ENCODE assay signal across 8 cellular contexts in the genomic region with DNA sequence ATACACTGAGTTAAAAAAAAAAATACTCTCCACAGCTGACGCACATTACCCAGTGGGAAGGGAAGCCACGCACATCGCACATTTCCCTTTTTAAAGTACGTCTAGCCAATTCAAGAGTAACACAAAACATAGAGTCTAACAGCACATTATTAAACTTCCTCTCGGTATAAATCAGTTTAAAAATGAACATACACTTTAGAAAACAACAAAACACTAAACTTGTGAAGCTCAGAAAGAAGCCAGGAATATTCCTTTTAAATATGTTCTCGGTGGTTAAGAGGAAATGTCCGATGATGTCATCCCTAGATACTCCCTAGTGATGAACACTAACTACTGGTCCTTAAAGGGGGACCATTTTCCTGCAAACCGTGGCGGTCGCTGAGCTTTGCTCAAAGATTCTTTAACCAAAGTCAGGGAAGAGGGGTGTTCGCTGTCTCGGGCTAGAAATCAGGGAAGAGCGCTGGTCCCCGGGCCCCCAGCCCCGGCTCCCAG. TPM values are rescaled to one million over a fixed set of nuclear protein-coding genes. Genes with fewer than 3 reads are reported as not detected.
DNase-seq lines count a peak whose midpoint lies in the region; ATAC-seq, FAIRE-seq and TF ChIP-seq lines count a peak whose summit lies in the region.

No MANE protein-coding gene starts in this region.

- TF ChIP-seq POLR2A in A549 (IDR thresholded peaks at IDR 0.05; ENCODE audit: low read length): no peak

- peak overlapping the region; percentile 70 for H3K4me2 ChIP-seq in A549

- 0% methylated on average over 10 of the region's 15 CpGs for WGBS in A549 (ENCODE audit: missing lambda C conversion rate)

- H3K36me3 ChIP-seq in neuron (ENCODE audit: insufficient read depth, low read length): peaks cover 6% of the 10 kb centered on the region

- peak; percentile 8 to 48 for DNase-seq in A549 (ENCODE audit: low read depth in 1 of 2, low spot score in 1 of 2)
- peak; percentile 48 for DNase-seq in GM12865 (ENCODE audit: low read depth)
- DNase-seq in NCI-H1105 treated with DMSO at 0.1 percent for 48 hours (lab: John Stamatoyannopoulos, UW): peak; percentile 34
- peak; percentile 12 for DNase-seq in activated CD4-positive, alpha-beta memory T cell treated with anti-CD3 and anti-CD28 coated beads for 36 hours
- peak; percentile 28 to 68 for DNase-seq in foreskin fibroblast
- no peak for DNase-seq in cortex of kidney (lab: John Stamatoyannopoulos, UW)

- peaks cover 6% of the 10 kb centered on the region for H3K27me3 Mint-ChIP-seq in activated CD4-positive, alpha-beta memory T cell treated with anti-CD3 and anti-CD28 coated beads for 36 hours

- peak overlapping the region; percentile 84 for H3K4me3 ChIP-seq in A549
- H3K4me3 ChIP-seq in GM12865 (ENCODE audit: low read depth, low read length): peak overlapping the region; percentile 75
- H3K4me3 ChIP-seq in foreskin fibroblast (ENCODE audit: low read depth in 1 of 2, low read length in 2 of 2): peak overlapping the region; percentile 58 to 61
- H3K4me3 ChIP-seq in neuron (ENCODE audit: low read length): peak overlapping the region; percentile 83

- ATAC-seq in A549: peak; percentile 85 to 86
- ATAC-seq in HG02642 (IDR thresholded peaks at IDR 0.05; ENCODE audit: poor library complexity, unreplicated experiment): peak; percentile 68

- H3K36me3 Mint-ChIP-seq in activated CD4-positive, alpha-beta memory T cell treated with anti-CD3 and anti-CD28 coated beads for 36 hours: peaks cover 7% of the 10 kb centered on the region

- H3K27ac ChIP-seq in A549: peak overlapping the region; percentile 94 to 100

- peak overlapping the region; percentile 96 for H2AFZ ChIP-seq in neuron (ENCODE audit: low read depth, low read length)

- peaks cover 11% of the 10 kb centered on the region; the same call in 2 of the 3 replicates for H3K4me1 ChIP-seq in A549
- H3K4me1 ChIP-seq in neuron (ENCODE audit: insufficient read depth, low read length): peaks cover 21% of the 10 kb centered on the region

- CTCF ChIA-PET in A549 (lab: Yijun Ruan, JAX): interaction anchor here (1.1 kb wide), 1 partner anchor 108 kb away, joined by 3 read pairs; no protein-coding TSS in a partner anchor
- CTCF ChIA-PET in activated CD4-positive, alpha-beta memory T cell treated with anti-CD3 and anti-CD28 coated beads for 36 hours (lab: Charles Lee): no interaction called here

- no peak for FAIRE-seq in A549 (lab: Jason Lieb, UNC)

- no peaks in the 10 kb centered on the region for H3K27me3 ChIP-seq in neuron (ENCODE audit: insufficient read depth, low read length)

- H3K4me3 Mint-ChIP-seq in activated CD4-positive, alpha-beta memory T cell treated with anti-CD3 and anti-CD28 coated beads for 36 hours: peak overlapping the region; percentile 84

- H3K9me3 Mint-ChIP-seq in activated CD4-positive, alpha-beta memory T cell treated with anti-CD3 and anti-CD28 coated beads for 36 hours: peaks cover 3% of the 10 kb centered on the region

- intact Hi-C loops in activated CD4-positive, alpha-beta memory T cell treated with anti-CD3 and anti-CD28 coated beads for 36 hours (cut with micrococcal nuclease): loop anchor here (2.0 kb wide), 1 partner anchor 153 kb away; the partner anchor contains the start of gene DUT

- H3K27ac Mint-ChIP-seq in activated CD4-positive, alpha-beta memory T cell treated with anti-CD3 and anti-CD28 coated beads for 36 hours: peak overlapping the region; percentile 79

- POLR2A ChIA-PET in A549 (lab: Yijun Ruan, JAX): no interaction called here
- POLR2A ChIA-PET in activated CD4-positive, alpha-beta memory T cell treated with anti-CD3 and anti-CD28 coated beads for 36 hours (lab: Charles Lee): interaction anchor here (0.7 to 1.0 kb wide), 2 partner anchors 45 to 155 kb away, joined by 3 read pairs; no protein-coding TSS in a partner anchor

- no peak for TF ChIP-seq RAD21 in A549 (conservative IDR thresholded peaks at IDR 0.05 in 1 of 2, IDR thresholded peaks at IDR 0.05 in 1 of 2)

- H3K9me3 ChIP-seq in A549 (no peaks in the 10 kb centered on the region), neuron (ENCODE audit: low read length) (peaks cover 6% of the 10 kb centered on the region)

- no peak for TF ChIP-seq CTCF in A549 (IDR thresholded peaks at IDR 0.05)
- TF ChIP-seq CTCF in GM12865 (IDR thresholded peaks at IDR 0.05; ENCODE audit: insufficient read depth, low read depth, low read length, missing control alignments): no peak
- no peak for TF ChIP-seq CTCF in foreskin fibroblast (IDR thresholded peaks at IDR 0.05; ENCODE audit: low read depth, low read length)

- no peak for TF ChIP-seq EP300 in A549 (IDR thresholded peaks at IDR 0.05)

- H3K4me1 Mint-ChIP-seq in activated CD4-positive, alpha-beta memory T cell treated with anti-CD3 and anti-CD28 coated beads for 36 hours (ENCODE audit: low read depth): peaks cover 22% of the 10 kb centered on the region

TF ChIP-seq in A549, 52 proteins besides CTCF, POLR2A, EP300 and RAD21:
- no peak for TF ChIP-seq MAX (IDR thresholded peaks at IDR 0.05)
- TF ChIP-seq, protein P1, sequence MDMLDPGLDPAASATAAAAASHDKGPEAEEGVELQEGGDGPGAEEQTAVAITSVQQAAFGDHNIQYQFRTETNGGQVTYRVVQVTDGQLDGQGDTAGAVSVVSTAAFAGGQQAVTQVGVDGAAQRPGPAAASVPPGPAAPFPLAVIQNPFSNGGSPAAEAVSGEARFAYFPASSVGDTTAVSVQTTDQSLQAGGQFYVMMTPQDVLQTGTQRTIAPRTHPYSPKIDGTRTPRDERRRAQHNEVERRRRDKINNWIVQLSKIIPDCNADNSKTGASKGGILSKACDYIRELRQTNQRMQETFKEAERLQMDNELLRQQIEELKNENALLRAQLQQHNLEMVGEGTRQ (IDR thresholded peaks at IDR 0.05): no peak
- no peak for TF ChIP-seq ZFP36 (IDR thresholded peaks at IDR 0.05; ENCODE audit: borderline replicate concordance, partially characterized antibody)
- no peak for TF ChIP-seq TFCP2L1 (CRISPR knock-in tag; IDR thresholded peaks at IDR 0.05)
- TF ChIP-seq EHMT2 (IDR thresholded peaks at IDR 0.05; ENCODE audit: low read depth): no peak
- no peak for TF ChIP-seq RCOR1 (IDR thresholded peaks at IDR 0.05; ENCODE audit: low read depth, low read length)
- no peak for TF ChIP-seq MYC (IDR thresholded peaks at IDR 0.05; ENCODE audit: borderline replicate concordance, low read length)
- no peak for TF ChIP-seq FOSL2 (IDR thresholded peaks at IDR 0.05)
- no peak for TF ChIP-seq FOSL2 (CRISPR knock-in tag; IDR thresholded peaks at IDR 0.05)
- TF ChIP-seq JUN (IDR thresholded peaks at IDR 0.05): no peak
- no peak for TF ChIP-seq MAZ (IDR thresholded peaks at IDR 0.05; ENCODE audit: borderline replicate concordance, low read depth, low read length)
- no peak for TF ChIP-seq RARB (CRISPR knock-in tag; IDR thresholded peaks at IDR 0.05)
- TF ChIP-seq, protein P2, sequence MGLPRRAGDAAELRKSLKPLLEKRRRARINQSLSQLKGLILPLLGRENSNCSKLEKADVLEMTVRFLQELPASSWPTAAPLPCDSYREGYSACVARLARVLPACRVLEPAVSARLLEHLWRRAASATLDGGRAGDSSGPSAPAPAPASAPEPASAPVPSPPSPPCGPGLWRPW (IDR thresholded peaks at IDR 0.05): no peak
- no peak for TF ChIP-seq TP53 (CRISPR knock-in tag; IDR thresholded peaks at IDR 0.05)
TF ChIP-seq in A549: peak in this region for 0.

RNA-seq across cellular contexts. Expression of gene MYEF2, which starts 0.7 kb away (rescaled TPM):
- 36.0 and 56.1 TPM in 2 replicates for polyA plus RNA-seq in A549 (2011; rRNA removed)
- polyA plus RNA-seq in A549 (2012; cell fraction: cytosol; rRNA removed): 8.8 and 9.3 TPM in 2 replicates
- polyA plus RNA-seq in A549 (2012; cell fraction: nucleus; rRNA removed): 6.6 and 7.9 TPM in 2 replicates
- polyA plus RNA-seq in A549 (2017; fragmentation: RNase III; extraction: RNeasy Plus Mini Kit Qiagen cat#74134 plus additional on column Dnase treatment): 43.5 to 50.0 TPM (median 45.6 TPM) in 3 replicates
- 24.2 and 25.6 TPM in 2 replicates for polyA minus RNA-seq in A549 (2011; rRNA and poly(A)+ RNA removed)
- 10 to 100 TPM; 21.9 to 24.7 TPM for total RNA-seq in activated CD4-positive, alpha-beta memory T cell treated with anti-CD3 and anti-CD28 coated beads for 36 hours

RNA-seq across cellular contexts. Expression of gene CTXN2, which starts 14.0 kb away (rescaled TPM):
- polyA plus RNA-seq in A549 (2011; rRNA removed): not detected in 2 replicates
- 0.03 TPM in 1 of 2 replicates, not detected in the other for polyA plus RNA-seq in A549 (2012; cell fraction: cytosol; rRNA removed)
- polyA plus RNA-seq in A549 (2012; cell fraction: nucleus; rRNA removed): not detected in 2 replicates
- not detected in 3 replicates for polyA plus RNA-seq in A549 (2017; fragmentation: RNase III; extraction: RNeasy Plus Mini Kit Qiagen cat#74134 plus additional on column Dnase treatment)
- not detected in 2 replicates for polyA minus RNA-seq in A549 (2011; rRNA and poly(A)+ RNA removed)
- total RNA-seq in activated CD4-positive, alpha-beta memory T cell treated with anti-CD3 and anti-CD28 coated beads for 36 hours: not detected

RNA-seq across cellular contexts. Expression of gene SLC12A1, which starts 28.7 kb away (rescaled TPM):
- not detected in 2 replicates for polyA plus RNA-seq in A549 (2011; rRNA removed)
- polyA plus RNA-seq in A549 (2012; cell fraction: cytosol; rRNA removed): not detected in 2 replicates
- not detected in 2 replicates for polyA plus RNA-seq in A549 (2012; cell fraction: nucleus; rRNA removed)
- not detected in 3 replicates for polyA plus RNA-seq in A549 (2017; fragmentation: RNase III; extraction: RNeasy Plus Mini Kit Qiagen cat#74134 plus additional on column Dnase treatment)
- polyA minus RNA-seq in A549 (2011; rRNA and poly(A)+ RNA removed): not detected in 2 replicates
- total RNA-seq in activated CD4-positive, alpha-beta memory T cell treated with anti-CD3 and anti-CD28 coated beads for 36 hours: not detected

RNA-seq across cellular contexts. Expression of gene SLC24A5, which starts 56.6 kb away (rescaled TPM):
- polyA plus RNA-seq in A549 (2011; rRNA removed): 0.05 TPM in 1 of 2 replicates, not detected in the other
- not detected in 2 replicates for polyA plus RNA-seq in A549 (2012; cell fraction: cytosol; rRNA removed)
- not detected in 2 replicates for polyA plus RNA-seq in A549 (2012; cell fraction: nucleus; rRNA removed)
- not detected in 3 replicates for polyA plus RNA-seq in A549 (2017; fragmentation: RNase III; extraction: RNeasy Plus Mini Kit Qiagen cat#74134 plus additional on column Dnase treatment)
- polyA minus RNA-seq in A549 (2011; rRNA and poly(A)+ RNA removed): not detected in 2 replicates
- total RNA-seq in activated CD4-positive, alpha-beta memory T cell treated with anti-CD3 and anti-CD28 coated beads for 36 hours: not detected
